2 cellular contexts compared by ENCODE assay signal in the genomic region with DNA sequence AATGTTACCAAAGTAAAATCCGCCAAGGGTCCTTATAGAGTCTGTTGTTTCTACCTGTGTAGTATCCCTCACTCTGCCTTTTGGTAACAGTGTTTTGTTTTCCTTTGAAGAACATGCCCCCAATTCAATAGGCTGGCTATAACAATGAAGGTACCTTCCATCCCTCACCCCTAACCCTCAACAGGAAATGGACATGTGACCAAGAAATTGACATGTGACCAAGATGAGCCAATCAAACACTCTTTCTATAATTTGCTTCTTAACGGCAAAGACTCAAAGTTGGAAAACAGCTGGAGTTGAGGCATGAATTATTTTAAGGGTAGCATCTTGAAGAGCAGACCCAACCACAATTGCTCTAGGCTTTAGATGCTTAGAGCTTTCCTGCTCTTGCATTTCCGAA.
A peak's percentile ranks its signal among the peaks of the same experiment; 100 is the strongest.
TF ChIP-seq lines count a peak whose summit lies in the region.

No MANE protein-coding gene starts in this region.

TF ChIP-seq in HepG2, 621 proteins besides CTCF, POLR2A, EP300 and RAD21:
- TF ChIP-seq, protein P1, sequence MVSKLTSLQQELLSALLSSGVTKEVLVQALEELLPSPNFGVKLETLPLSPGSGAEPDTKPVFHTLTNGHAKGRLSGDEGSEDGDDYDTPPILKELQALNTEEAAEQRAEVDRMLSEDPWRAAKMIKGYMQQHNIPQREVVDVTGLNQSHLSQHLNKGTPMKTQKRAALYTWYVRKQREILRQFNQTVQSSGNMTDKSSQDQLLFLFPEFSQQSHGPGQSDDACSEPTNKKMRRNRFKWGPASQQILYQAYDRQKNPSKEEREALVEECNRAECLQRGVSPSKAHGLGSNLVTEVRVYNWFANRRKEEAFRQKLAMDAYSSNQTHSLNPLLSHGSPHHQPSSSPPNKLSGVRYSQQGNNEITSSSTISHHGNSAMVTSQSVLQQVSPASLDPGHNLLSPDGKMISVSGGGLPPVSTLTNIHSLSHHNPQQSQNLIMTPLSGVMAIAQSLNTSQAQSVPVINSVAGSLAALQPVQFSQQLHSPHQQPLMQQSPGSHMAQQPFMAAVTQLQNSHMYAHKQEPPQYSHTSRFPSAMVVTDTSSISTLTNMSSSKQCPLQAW (CRISPR knock-in tag; IDR thresholded peaks at IDR 0.05): no peak
- TF ChIP-seq ZNF670 (CRISPR knock-in tag; IDR thresholded peaks at IDR 0.05; ENCODE audit: borderline replicate concordance) (no peak), RAD51 (IDR thresholded peaks at IDR 0.05; ENCODE audit: borderline replicate concordance) (peak; percentile 48; the same call in 1 of the 2 replicates)
- TF ChIP-seq, protein P2, sequence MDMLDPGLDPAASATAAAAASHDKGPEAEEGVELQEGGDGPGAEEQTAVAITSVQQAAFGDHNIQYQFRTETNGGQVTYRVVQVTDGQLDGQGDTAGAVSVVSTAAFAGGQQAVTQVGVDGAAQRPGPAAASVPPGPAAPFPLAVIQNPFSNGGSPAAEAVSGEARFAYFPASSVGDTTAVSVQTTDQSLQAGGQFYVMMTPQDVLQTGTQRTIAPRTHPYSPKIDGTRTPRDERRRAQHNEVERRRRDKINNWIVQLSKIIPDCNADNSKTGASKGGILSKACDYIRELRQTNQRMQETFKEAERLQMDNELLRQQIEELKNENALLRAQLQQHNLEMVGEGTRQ (IDR thresholded peaks at IDR 0.05; ENCODE audit: low read depth, low read length): peak; percentile 49
- TF ChIP-seq, protein P2 (CRISPR knock-in tag; IDR thresholded peaks at IDR 0.05; ENCODE audit: borderline replicate concordance): no peak
- TF ChIP-seq, protein P3, sequence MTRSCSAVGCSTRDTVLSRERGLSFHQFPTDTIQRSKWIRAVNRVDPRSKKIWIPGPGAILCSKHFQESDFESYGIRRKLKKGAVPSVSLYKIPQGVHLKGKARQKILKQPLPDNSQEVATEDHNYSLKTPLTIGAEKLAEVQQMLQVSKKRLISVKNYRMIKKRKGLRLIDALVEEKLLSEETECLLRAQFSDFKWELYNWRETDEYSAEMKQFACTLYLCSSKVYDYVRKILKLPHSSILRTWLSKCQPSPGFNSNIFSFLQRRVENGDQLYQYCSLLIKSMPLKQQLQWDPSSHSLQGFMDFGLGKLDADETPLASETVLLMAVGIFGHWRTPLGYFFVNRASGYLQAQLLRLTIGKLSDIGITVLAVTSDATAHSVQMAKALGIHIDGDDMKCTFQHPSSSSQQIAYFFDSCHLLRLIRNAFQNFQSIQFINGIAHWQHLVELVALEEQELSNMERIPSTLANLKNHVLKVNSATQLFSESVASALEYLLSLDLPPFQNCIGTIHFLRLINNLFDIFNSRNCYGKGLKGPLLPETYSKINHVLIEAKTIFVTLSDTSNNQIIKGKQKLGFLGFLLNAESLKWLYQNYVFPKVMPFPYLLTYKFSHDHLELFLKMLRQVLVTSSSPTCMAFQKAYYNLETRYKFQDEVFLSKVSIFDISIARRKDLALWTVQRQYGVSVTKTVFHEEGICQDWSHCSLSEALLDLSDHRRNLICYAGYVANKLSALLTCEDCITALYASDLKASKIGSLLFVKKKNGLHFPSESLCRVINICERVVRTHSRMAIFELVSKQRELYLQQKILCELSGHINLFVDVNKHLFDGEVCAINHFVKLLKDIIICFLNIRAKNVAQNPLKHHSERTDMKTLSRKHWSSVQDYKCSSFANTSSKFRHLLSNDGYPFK (CRISPR knock-in tag; IDR thresholded peaks at IDR 0.05; ENCODE audit: borderline replicate concordance): no peak
TF ChIP-seq in HepG2: peak in this region for 2.

TF ChIP-seq in WTC11, 78 proteins besides CTCF, POLR2A, EP300 and RAD21:
- no peak for TF ChIP-seq FOXP1 (CRISPR knock-in tag; IDR thresholded peaks at IDR 0.05; ENCODE audit: borderline replicate concordance)
- TF ChIP-seq, protein P2 (CRISPR knock-in tag; IDR thresholded peaks at IDR 0.05): peak; percentile 74
- TF ChIP-seq ZNF423 (CRISPR knock-in tag; IDR thresholded peaks at IDR 0.05): no peak
- TF ChIP-seq, protein P4, sequence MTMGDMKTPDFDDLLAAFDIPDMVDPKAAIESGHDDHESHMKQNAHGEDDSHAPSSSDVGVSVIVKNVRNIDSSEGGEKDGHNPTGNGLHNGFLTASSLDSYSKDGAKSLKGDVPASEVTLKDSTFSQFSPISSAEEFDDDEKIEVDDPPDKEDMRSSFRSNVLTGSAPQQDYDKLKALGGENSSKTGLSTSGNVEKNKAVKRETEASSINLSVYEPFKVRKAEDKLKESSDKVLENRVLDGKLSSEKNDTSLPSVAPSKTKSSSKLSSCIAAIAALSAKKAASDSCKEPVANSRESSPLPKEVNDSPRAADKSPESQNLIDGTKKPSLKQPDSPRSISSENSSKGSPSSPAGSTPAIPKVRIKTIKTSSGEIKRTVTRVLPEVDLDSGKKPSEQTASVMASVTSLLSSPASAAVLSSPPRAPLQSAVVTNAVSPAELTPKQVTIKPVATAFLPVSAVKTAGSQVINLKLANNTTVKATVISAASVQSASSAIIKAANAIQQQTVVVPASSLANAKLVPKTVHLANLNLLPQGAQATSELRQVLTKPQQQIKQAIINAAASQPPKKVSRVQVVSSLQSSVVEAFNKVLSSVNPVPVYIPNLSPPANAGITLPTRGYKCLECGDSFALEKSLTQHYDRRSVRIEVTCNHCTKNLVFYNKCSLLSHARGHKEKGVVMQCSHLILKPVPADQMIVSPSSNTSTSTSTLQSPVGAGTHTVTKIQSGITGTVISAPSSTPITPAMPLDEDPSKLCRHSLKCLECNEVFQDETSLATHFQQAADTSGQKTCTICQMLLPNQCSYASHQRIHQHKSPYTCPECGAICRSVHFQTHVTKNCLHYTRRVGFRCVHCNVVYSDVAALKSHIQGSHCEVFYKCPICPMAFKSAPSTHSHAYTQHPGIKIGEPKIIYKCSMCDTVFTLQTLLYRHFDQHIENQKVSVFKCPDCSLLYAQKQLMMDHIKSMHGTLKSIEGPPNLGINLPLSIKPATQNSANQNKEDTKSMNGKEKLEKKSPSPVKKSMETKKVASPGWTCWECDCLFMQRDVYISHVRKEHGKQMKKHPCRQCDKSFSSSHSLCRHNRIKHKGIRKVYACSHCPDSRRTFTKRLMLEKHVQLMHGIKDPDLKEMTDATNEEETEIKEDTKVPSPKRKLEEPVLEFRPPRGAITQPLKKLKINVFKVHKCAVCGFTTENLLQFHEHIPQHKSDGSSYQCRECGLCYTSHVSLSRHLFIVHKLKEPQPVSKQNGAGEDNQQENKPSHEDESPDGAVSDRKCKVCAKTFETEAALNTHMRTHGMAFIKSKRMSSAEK (CRISPR knock-in tag; IDR thresholded peaks at IDR 0.05; ENCODE audit: borderline replicate concordance): no peak
- TF ChIP-seq, protein P5, sequence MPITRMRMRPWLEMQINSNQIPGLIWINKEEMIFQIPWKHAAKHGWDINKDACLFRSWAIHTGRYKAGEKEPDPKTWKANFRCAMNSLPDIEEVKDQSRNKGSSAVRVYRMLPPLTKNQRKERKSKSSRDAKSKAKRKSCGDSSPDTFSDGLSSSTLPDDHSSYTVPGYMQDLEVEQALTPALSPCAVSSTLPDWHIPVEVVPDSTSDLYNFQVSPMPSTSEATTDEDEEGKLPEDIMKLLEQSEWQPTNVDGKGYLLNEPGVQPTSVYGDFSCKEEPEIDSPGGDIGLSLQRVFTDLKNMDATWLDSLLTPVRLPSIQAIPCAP (CRISPR knock-in tag; IDR thresholded peaks at IDR 0.05): no peak
- TF ChIP-seq, protein P6, sequence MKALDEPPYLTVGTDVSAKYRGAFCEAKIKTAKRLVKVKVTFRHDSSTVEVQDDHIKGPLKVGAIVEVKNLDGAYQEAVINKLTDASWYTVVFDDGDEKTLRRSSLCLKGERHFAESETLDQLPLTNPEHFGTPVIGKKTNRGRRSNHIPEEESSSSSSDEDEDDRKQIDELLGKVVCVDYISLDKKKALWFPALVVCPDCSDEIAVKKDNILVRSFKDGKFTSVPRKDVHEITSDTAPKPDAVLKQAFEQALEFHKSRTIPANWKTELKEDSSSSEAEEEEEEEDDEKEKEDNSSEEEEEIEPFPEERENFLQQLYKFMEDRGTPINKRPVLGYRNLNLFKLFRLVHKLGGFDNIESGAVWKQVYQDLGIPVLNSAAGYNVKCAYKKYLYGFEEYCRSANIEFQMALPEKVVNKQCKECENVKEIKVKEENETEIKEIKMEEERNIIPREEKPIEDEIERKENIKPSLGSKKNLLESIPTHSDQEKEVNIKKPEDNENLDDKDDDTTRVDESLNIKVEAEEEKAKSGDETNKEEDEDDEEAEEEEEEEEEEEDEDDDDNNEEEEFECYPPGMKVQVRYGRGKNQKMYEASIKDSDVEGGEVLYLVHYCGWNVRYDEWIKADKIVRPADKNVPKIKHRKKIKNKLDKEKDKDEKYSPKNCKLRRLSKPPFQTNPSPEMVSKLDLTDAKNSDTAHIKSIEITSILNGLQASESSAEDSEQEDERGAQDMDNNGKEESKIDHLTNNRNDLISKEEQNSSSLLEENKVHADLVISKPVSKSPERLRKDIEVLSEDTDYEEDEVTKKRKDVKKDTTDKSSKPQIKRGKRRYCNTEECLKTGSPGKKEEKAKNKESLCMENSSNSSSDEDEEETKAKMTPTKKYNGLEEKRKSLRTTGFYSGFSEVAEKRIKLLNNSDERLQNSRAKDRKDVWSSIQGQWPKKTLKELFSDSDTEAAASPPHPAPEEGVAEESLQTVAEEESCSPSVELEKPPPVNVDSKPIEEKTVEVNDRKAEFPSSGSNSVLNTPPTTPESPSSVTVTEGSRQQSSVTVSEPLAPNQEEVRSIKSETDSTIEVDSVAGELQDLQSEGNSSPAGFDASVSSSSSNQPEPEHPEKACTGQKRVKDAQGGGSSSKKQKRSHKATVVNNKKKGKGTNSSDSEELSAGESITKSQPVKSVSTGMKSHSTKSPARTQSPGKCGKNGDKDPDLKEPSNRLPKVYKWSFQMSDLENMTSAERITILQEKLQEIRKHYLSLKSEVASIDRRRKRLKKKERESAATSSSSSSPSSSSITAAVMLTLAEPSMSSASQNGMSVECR (CRISPR knock-in tag; IDR thresholded peaks at IDR 0.05; ENCODE audit: borderline replicate concordance): no peak
- TF ChIP-seq, protein P7, sequence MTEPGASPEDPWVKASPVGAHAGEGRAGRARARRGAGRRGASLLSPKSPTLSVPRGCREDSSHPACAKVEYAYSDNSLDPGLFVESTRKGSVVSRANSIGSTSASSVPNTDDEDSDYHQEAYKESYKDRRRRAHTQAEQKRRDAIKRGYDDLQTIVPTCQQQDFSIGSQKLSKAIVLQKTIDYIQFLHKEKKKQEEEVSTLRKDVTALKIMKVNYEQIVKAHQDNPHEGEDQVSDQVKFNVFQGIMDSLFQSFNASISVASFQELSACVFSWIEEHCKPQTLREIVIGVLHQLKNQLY (CRISPR knock-in tag; IDR thresholded peaks at IDR 0.05): no peak
